ENCODE assay signal across 2 cellular contexts in genomic region chr15:63111481-63111880, GRCh38.
TF ChIP-seq lines count a peak whose summit lies in the region.

No MANE protein-coding gene starts in this region.

TF ChIP-seq in A549, 52 proteins besides CTCF, POLR2A, EP300 and RAD21 (continued from another document):
- TF ChIP-seq MAFK (IDR thresholded peaks at IDR 0.05; ENCODE audit: partially characterized antibody) (no peak), EHMT2 (IDR thresholded peaks at IDR 0.05; ENCODE audit: low read depth) (no peak), JUN (IDR thresholded peaks at IDR 0.05) (no peak), HOXB13 (CRISPR knock-in tag; IDR thresholded peaks at IDR 0.05; ENCODE audit: low read depth) (no peak)
TF ChIP-seq in A549: peak in this region for 0.

TF ChIP-seq in IMR-90, 13 proteins besides CTCF, POLR2A, EP300 and RAD21 (continued from another document):
- no peak for TF ChIP-seq MAZ (IDR thresholded peaks at IDR 0.05; ENCODE audit: borderline replicate concordance, low read depth, low read length)
- TF ChIP-seq RFX5 (IDR thresholded peaks at IDR 0.05; ENCODE audit: low read depth, low read length), result no peak
- no peak for TF ChIP-seq MXI1 (IDR thresholded peaks at IDR 0.05; ENCODE audit: borderline replicate concordance, low read depth, low read length)
- no peak for TF ChIP-seq CHD1 (IDR thresholded peaks at IDR 0.05; ENCODE audit: low read depth, low read length)
- no peak for TF ChIP-seq ELK1 (IDR thresholded peaks at IDR 0.05; ENCODE audit: borderline replicate concordance, low read depth, low read length)
- no peak for TF ChIP-seq USF2 (IDR thresholded peaks at IDR 0.05; ENCODE audit: low read depth, low read length)
- TF ChIP-seq MAFK (IDR thresholded peaks at IDR 0.05; ENCODE audit: low read depth, low read length), result no peak
- no peak for TF ChIP-seq FOS (IDR thresholded peaks at IDR 0.05; ENCODE audit: low read depth, low read length)
- TF ChIP-seq RCOR1 (IDR thresholded peaks at IDR 0.05; ENCODE audit: insufficient replicate concordance, low read length), result no peak
- no peak for TF ChIP-seq NFE2L2 (IDR thresholded peaks at IDR 0.05; ENCODE audit: low read depth, low read length)
- no peak for TF ChIP-seq CEBPB (IDR thresholded peaks at IDR 0.05; ENCODE audit: low read depth, low read length)
